16 cellular contexts compared by ENCODE assay signal in genomic region chr5:84764227-84764626, GRCh38.
DNase-seq lines count a peak whose midpoint lies in the region; ATAC-seq, FAIRE-seq and TF ChIP-seq lines count a peak whose summit lies in the region.
"Had no signal": no experiment of that assay in that cellular context is flagged by ENCODE, and none has a peak within 500 bp of the region (broad histone marks: within the 10 kb centered on the region; RNA-seq: fewer than 3 reads in every experiment).

No MANE protein-coding gene starts in this region.

- no peak overlapping the region for H3K4me2 ChIP-seq in H1 (ENCODE audit: insufficient read depth in 1 of 2, low read depth in 2 of 2, low read length in 2 of 2)
- H3K4me2 ChIP-seq: BLaER1 treated with 17β-estradiol and CSF1 and Interleukin-3, amounts not matched to agents 10 nM and 100 nM had no signal

- no peak overlapping the region for H3K14ac ChIP-seq in H1 (ENCODE audit: insufficient read length)

- H4K91ac ChIP-seq in H1 (replicated peaks; ENCODE audit: insufficient read length, low read length), result no peak overlapping the region

- no peak overlapping the region for H3K23ac ChIP-seq in H1 (ENCODE audit: insufficient read length)

- H3K4me3 Mint-ChIP-seq in stimulated activated effector memory CD8-positive, alpha-beta T cell treated with anti-CD3 and anti-CD28 coated beads, Interleukin-12 subunit alpha, Interleukin-12 subunit beta, amount 100 ng/mL, for 72 hours, result no peak overlapping the region
- no peak overlapping the region for H3K4me3 Mint-ChIP-seq in effector memory CD8-positive, alpha-beta T cell
- no peak overlapping the region for H3K4me3 Mint-ChIP-seq in endothelial cell (ENCODE audit: unreplicated experiment)
- H3K4me3 Mint-ChIP-seq: CD4-positive, CD25-positive, alpha-beta regulatory T cell had no signal

- H3K56ac ChIP-seq in H1 (replicated peaks; ENCODE audit: insufficient read length, low read depth, low read length), result no peak overlapping the region

- H3K27me3 ChIP-seq in H1 (replicated peaks in 1 of 4; ENCODE audit: control insufficient read depth in 3 of 4, extremely low read depth in 1 of 4, insufficient read depth in 3 of 4, low read length in 3 of 4), result no peaks in the 10 kb centered on the region
- H3K27me3 ChIP-seq: BLaER1 treated with 17β-estradiol and CSF1 and Interleukin-3, amounts not matched to agents 10 nM and 100 nM had no signal

- H3K4me3 ChIP-seq in H1 (ENCODE audit: extremely low read depth in 1 of 4, insufficient read depth in 2 of 4, low read depth in 3 of 4, low read length in 4 of 4), result no peak overlapping the region
- H3K4me3 ChIP-seq: BLaER1 treated with 17β-estradiol and CSF1 and Interleukin-3, amounts not matched to agents 10 nM and 100 nM; K562 had no signal

- DNase-seq in SHP77 (lab: John Stamatoyannopoulos, UW), result peak; percentile 15 to 45
- DNase-seq in SHP77 treated with DMSO at 0.1 percent for 48 hours (lab: John Stamatoyannopoulos, UW), result no peak
- peak; percentile 73 to 86 for DNase-seq in NCI-H524 (lab: John Stamatoyannopoulos, UW)
- DNase-seq in H1 (ENCODE audit: low read depth in 1 of 2, low spot score in 2 of 2), result no peak
- no peak for DNase-seq in stimulated activated effector memory CD8-positive, alpha-beta T cell treated with anti-CD3 and anti-CD28 coated beads, Interleukin-12 subunit alpha, Interleukin-12 subunit beta, amount 100 ng/mL, for 72 hours (ENCODE audit: low spot score in 2 of 2)
- DNase-seq in effector memory CD8-positive, alpha-beta T cell, result no peak
- DNase-seq in endothelial cell (ENCODE audit: low spot score), result no peak
- no peak for DNase-seq in urothelium cell line (ENCODE audit: low spot score)
- DNase-seq: ACHN; CD4-positive, CD25-positive, alpha-beta regulatory T cell; DND-41; GF-D8; HCEC 1CT had no signal

- H3K79me2 ChIP-seq in H1 (ENCODE audit: control insufficient read depth in 1 of 2, insufficient read depth in 2 of 2, low read length in 2 of 2), result no peaks in the 10 kb centered on the region

- no peak overlapping the region for H4K8ac ChIP-seq in H1 (ENCODE audit: extremely low read depth, insufficient read depth, low read length)

- POLR2A ChIA-PET in H1 (lab: Charles Lee; ENCODE audit: partially characterized antibody), result no interaction called here

- 0 out of 2 replicates have a peak overlapping the region, but pooled peaks have one; percentile 53 for H2BK15ac ChIP-seq in H1 (ENCODE audit: low read length)

- TF ChIP-seq CTCF in H1 (IDR thresholded peaks at IDR 0.05; ENCODE audit: control extremely low read depth in 1 of 3, insufficient read depth in 1 of 3, low read depth in 1 of 3, low read length in 3 of 3) (peak; percentile 3 to 16 (median 7); a peak in 2 of 4 replicates), endothelial cell (IDR thresholded peaks at IDR 0.05; ENCODE audit: unreplicated experiment) (no peak)

- no peak overlapping the region for H3K18ac ChIP-seq in H1 (ENCODE audit: extremely low read depth, low read length)

- H3K27ac Mint-ChIP-seq in stimulated activated effector memory CD8-positive, alpha-beta T cell treated with anti-CD3 and anti-CD28 coated beads, Interleukin-12 subunit alpha, Interleukin-12 subunit beta, amount 100 ng/mL, for 72 hours, result no peak overlapping the region
- H3K27ac Mint-ChIP-seq in effector memory CD8-positive, alpha-beta T cell, result no peak overlapping the region
- no peak overlapping the region for H3K27ac Mint-ChIP-seq in endothelial cell (ENCODE audit: unreplicated experiment)
- H3K27ac Mint-ChIP-seq: CD4-positive, CD25-positive, alpha-beta regulatory T cell had no signal

- CTCF ChIA-PET in H1 (lab: Charles Lee; ENCODE audit: partially characterized antibody), result no interaction called here

- no peak overlapping the region for H4K5ac ChIP-seq in H1 (ENCODE audit: insufficient read length, low read depth, low read length)

- 72% methylated on average over 4 of the region's 4 CpGs; no CpG with 5 or more reads in 1 of the 2 experiments for WGBS in H1 (ENCODE audit: extremely low coverage in 1 of 2, insufficient coverage in 1 of 2, insufficient read length in 1 of 2, insufficient replicate concordance in 2 of 2, low coverage in 1 of 2, low lambda C conversion rate in 2 of 2, missing lambda C conversion rate in 1 of 2), 2 experiments

- no peaks in the 10 kb centered on the region for H3K79me1 ChIP-seq in H1 (ENCODE audit: low read depth, low read length)

- peak in 1 of 2 experiments; percentile 11; a peak in 1 of 4 replicates for TF ChIP-seq RAD21 in H1 (IDR thresholded peaks at IDR 0.05 in 1 of 2, conservative IDR thresholded peaks at IDR 0.05 in 1 of 2; ENCODE audit: low read depth in 2 of 2, low read length in 2 of 2)

- peaks cover 21% of the 10 kb centered on the region for H3K9me3 Mint-ChIP-seq in stimulated activated effector memory CD8-positive, alpha-beta T cell treated with anti-CD3 and anti-CD28 coated beads, Interleukin-12 subunit alpha, Interleukin-12 subunit beta, amount 100 ng/mL, for 72 hours
- peaks cover 12 to 13% of the 10 kb centered on the region in 2 donors for H3K9me3 Mint-ChIP-seq in effector memory CD8-positive, alpha-beta T cell
- no peaks in the 10 kb centered on the region for H3K9me3 Mint-ChIP-seq in endothelial cell (ENCODE audit: unreplicated experiment)

- H3K27ac ChIP-seq in H1 (ENCODE audit: low read depth, low read length), result no peak overlapping the region
- H3K27ac ChIP-seq: BLaER1 treated with 17β-estradiol and CSF1 and Interleukin-3, amounts not matched to agents 10 nM and 100 nM; HL-60 had no signal

- H3K4me1 Mint-ChIP-seq in stimulated activated effector memory CD8-positive, alpha-beta T cell treated with anti-CD3 and anti-CD28 coated beads, Interleukin-12 subunit alpha, Interleukin-12 subunit beta, amount 100 ng/mL, for 72 hours, result no peaks in the 10 kb centered on the region
- H3K4me1 Mint-ChIP-seq in effector memory CD8-positive, alpha-beta T cell (ENCODE audit: low read depth in 2 of 2), result no peaks in the 10 kb centered on the region
- H3K4me1 Mint-ChIP-seq in endothelial cell (ENCODE audit: unreplicated experiment), result peaks cover 5% of the 10 kb centered on the region
- H3K4me1 Mint-ChIP-seq: CD4-positive, CD25-positive, alpha-beta regulatory T cell had no signal

- TF ChIP-seq EP300 in H1 (IDR thresholded peaks at IDR 0.05; ENCODE audit: borderline replicate concordance in 1 of 2, low read depth in 2 of 2, low read length in 2 of 2), result no peak

- H4K20me1 ChIP-seq in H1 (replicated peaks in 1 of 2; ENCODE audit: control insufficient read depth in 1 of 2, insufficient read depth in 2 of 2, low read length in 2 of 2), result no peaks in the 10 kb centered on the region
- H4K20me1 ChIP-seq: BLaER1 treated with 17β-estradiol and CSF1 and Interleukin-3, amounts not matched to agents 10 nM and 100 nM had no signal

- no peaks in the 10 kb centered on the region for H3K36me3 ChIP-seq in H1 (ENCODE audit: control insufficient read depth in 2 of 4, insufficient read depth in 4 of 4, low read length in 3 of 4)
- H3K36me3 ChIP-seq: BLaER1 treated with 17β-estradiol and CSF1 and Interleukin-3, amounts not matched to agents 10 nM and 100 nM had no signal

- no peak overlapping the region; the same call in 1 of the 2 replicates for H2BK5ac ChIP-seq in H1 (ENCODE audit: low read depth, low read length)

- no peaks in the 10 kb centered on the region for H3K27me3 Mint-ChIP-seq in effector memory CD8-positive, alpha-beta T cell
- peaks cover 2% of the 10 kb centered on the region for H3K27me3 Mint-ChIP-seq in endothelial cell (ENCODE audit: unreplicated experiment)
- H3K27me3 Mint-ChIP-seq: CD4-positive, CD25-positive, alpha-beta regulatory T cell had no signal

- peak; percentile 26 for ATAC-seq in stimulated activated effector memory CD8-positive, alpha-beta T cell treated with anti-CD3 and anti-CD28 coated beads, Interleukin-12 subunit alpha, Interleukin-12 subunit beta, amount 100 ng/mL, for 72 hours
- ATAC-seq in effector memory CD8-positive, alpha-beta T cell (replicated peaks), result no peak
- ATAC-seq: K562 had no signal

- no peak for TF ChIP-seq POLR2A in H1 (IDR thresholded peaks at IDR 0.05; ENCODE audit: control extremely low read depth in 1 of 2, low read depth in 2 of 2, low read length in 2 of 2)

- no peak overlapping the region for H3K4ac ChIP-seq in H1 (replicated peaks; ENCODE audit: insufficient read length, low read depth, low read length)

- H2AK5ac ChIP-seq in H1 (ENCODE audit: low read depth, low read length), result no peak overlapping the region

- no peaks in the 10 kb centered on the region for H3K9me3 ChIP-seq in H1 (ENCODE audit: insufficient read depth in 2 of 2, low read depth in 1 of 2, low read length in 1 of 2)

- FAIRE-seq in H1 (lab: Jason Lieb, UNC) (no peak), urothelium cell line (lab: Jason Lieb, UNC) (no peak)
- FAIRE-seq: K562 had no signal

- H2BK12ac ChIP-seq in H1 (ENCODE audit: low read depth, low read length), result no peak overlapping the region

- H2BK20ac ChIP-seq in H1 (ENCODE audit: low read length), result no peak overlapping the region

- H3K23me2 ChIP-seq in H1 (ENCODE audit: low read depth, low read length), result no peaks in the 10 kb centered on the region

- no peaks in the 10 kb centered on the region for H3K4me1 ChIP-seq in H1 (replicated peaks in 1 of 4; ENCODE audit: control insufficient read depth in 3 of 4, insufficient read depth in 4 of 4, low read length in 3 of 4)
- H3K4me1 ChIP-seq: BLaER1 treated with 17β-estradiol and CSF1 and Interleukin-3, amounts not matched to agents 10 nM and 100 nM had no signal

- no peaks in the 10 kb centered on the region for H3K36me3 Mint-ChIP-seq in stimulated activated effector memory CD8-positive, alpha-beta T cell treated with anti-CD3 and anti-CD28 coated beads, Interleukin-12 subunit alpha, Interleukin-12 subunit beta, amount 100 ng/mL, for 72 hours
- H3K36me3 Mint-ChIP-seq in effector memory CD8-positive, alpha-beta T cell (ENCODE audit: insufficient read depth), result peaks cover 3% of the 10 kb centered on the region
- no peaks in the 10 kb centered on the region for H3K36me3 Mint-ChIP-seq in endothelial cell (ENCODE audit: low read depth, unreplicated experiment)
- H3K36me3 Mint-ChIP-seq: CD4-positive, CD25-positive, alpha-beta regulatory T cell had no signal

- H2BK120ac ChIP-seq in H1 (replicated peaks; ENCODE audit: low read depth, low read length), result no peak overlapping the region

- peak overlapping the region; percentile 15; the same call in 1 of the 2 replicates for H2AFZ ChIP-seq in H1 (ENCODE audit: low read length)

- no peak overlapping the region for H3K9ac ChIP-seq in H1 (replicated peaks in 1 of 4; ENCODE audit: extremely low read depth in 1 of 4, low read depth in 3 of 4, low read length in 3 of 4)
- H3K9ac ChIP-seq: BLaER1 treated with 17β-estradiol and CSF1 and Interleukin-3, amounts not matched to agents 10 nM and 100 nM had no signal

TF ChIP-seq in H1, 55 proteins besides CTCF, POLR2A, EP300 and RAD21 (continues in another document):
- no peak for TF ChIP-seq SP1 (IDR thresholded peaks at IDR 0.05; ENCODE audit: low read depth, low read length)
- TF ChIP-seq SP4 (IDR thresholded peaks at IDR 0.05; ENCODE audit: low read length), result no peak
- TF ChIP-seq HDAC2 (IDR thresholded peaks at IDR 0.05; ENCODE audit: borderline replicate concordance in 1 of 2, low read depth in 2 of 2, low read length in 2 of 2), result no peak

Comparison
In these comparisons a context has a peak if more than half of its experiments do, and no peak if none do; other contexts are left out.
1. DNase-seq: peak in SHP77 (2 of 2) and NCI-H524 (2 of 2); none in SHP77 treated with DMSO at 0.1 percent for 48 hours (single experiment), H1 (0 of 2), stimulated activated effector memory CD8-positive, alpha-beta T cell treated with anti-CD3 and anti-CD28 coated beads, Interleukin-12 subunit alpha, Interleukin-12 subunit beta, amount 100 ng/mL, for 72 hours (0 of 2), effector memory CD8-positive, alpha-beta T cell (0 of 3), endothelial cell (single experiment) and urothelium cell line (single experiment).